ENCODE assay signal across 9 cellular contexts in the genomic region with DNA sequence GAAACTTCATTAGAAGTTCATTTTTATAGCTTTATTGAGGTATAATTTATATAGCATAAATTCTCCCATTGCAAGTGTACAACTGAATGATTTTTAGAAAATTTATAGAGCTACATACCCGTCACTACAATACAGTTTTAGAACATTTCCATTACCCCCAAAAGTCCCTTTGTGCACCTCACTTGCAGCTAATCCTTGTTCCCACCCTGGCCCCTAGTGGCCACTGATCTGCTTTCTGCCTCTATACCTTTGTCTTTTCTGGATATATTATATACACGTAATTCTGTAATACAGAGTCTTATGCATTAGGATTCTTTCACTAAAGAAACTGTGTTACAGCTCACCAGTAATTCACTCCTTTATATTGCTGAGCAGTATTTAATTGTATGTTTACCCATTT.
DNase-seq lines count a peak whose midpoint lies in the region; ATAC-seq and TF ChIP-seq lines count a peak whose summit lies in the region.
"Had no signal": no experiment of that assay in that cellular context is flagged by ENCODE, and none has a peak within 500 bp of the region (broad histone marks: within the 10 kb centered on the region; RNA-seq: fewer than 3 reads in every experiment).

No MANE protein-coding gene starts in this region.

- H3K36me3 ChIP-seq in Loucy (ENCODE audit: insufficient read depth, low read length): no peaks in the 10 kb centered on the region
- no peaks in the 10 kb centered on the region for H3K36me3 ChIP-seq in WERI-Rb-1

- H3K9me3 ChIP-seq in Loucy (ENCODE audit: insufficient read depth, low read depth, low read length): no peaks in the 10 kb centered on the region
- H3K9me3 ChIP-seq in WERI-Rb-1 (ENCODE audit: severe bottlenecking): no peaks in the 10 kb centered on the region

- H3K4me2 ChIP-seq in Loucy (ENCODE audit: low read depth, low read length, poor library complexity, severe bottlenecking): no peak overlapping the region

- H4K20me1 ChIP-seq in Loucy (ENCODE audit: insufficient read depth, low read length, poor library complexity, severe bottlenecking): no peaks in the 10 kb centered on the region

- DNase-seq in EH (ENCODE audit: low read depth) (peak; percentile 28), WERI-Rb-1 (peak; percentile 17), left kidney (ENCODE audit: low read depth, low spot score) (peak; percentile 45), T-helper 9 cell (no peak)
- no peak for DNase-seq in activated T-cell treated with anti-CD3 and anti-CD28 coated beads, Interleukin-2, amount 50 U/mL, for 48 hours
- no peak for DNase-seq in activated CD4-positive, CD25-positive, alpha-beta regulatory T cell treated with anti-CD3 and anti-CD28 coated beads, Interleukin-2, amount 50 U/mL, for 72 hours
- DNase-seq: activated CD4-positive, alpha-beta memory T cell treated with anti-CD3 and anti-CD28 coated beads for 36 hours had no signal

- no peaks in the 10 kb centered on the region for H3K9me2 ChIP-seq in Loucy (replicated peaks; ENCODE audit: low read depth, low read length)

- H3K27ac ChIP-seq in WERI-Rb-1: no peak overlapping the region

- peaks cover 9% of the 10 kb centered on the region for H3K4me1 ChIP-seq in Loucy (ENCODE audit: insufficient read depth, low read length, poor library complexity, severe bottlenecking)

- no peaks in the 10 kb centered on the region for H3K27me3 ChIP-seq in Loucy (ENCODE audit: insufficient read depth, low read length, poor library complexity, severe bottlenecking)
- H3K27me3 ChIP-seq in WERI-Rb-1 (ENCODE audit: insufficient read depth, low read depth, severe bottlenecking): no peaks in the 10 kb centered on the region

- TF ChIP-seq CTCF in Loucy (conservative IDR thresholded peaks at IDR 0.05; ENCODE audit: low read length) (peak; percentile 74), WERI-Rb-1 (IDR thresholded peaks at IDR 0.05; ENCODE audit: low read depth, low read length) (peak; percentile 46)

- ATAC-seq in HG02610 (IDR thresholded peaks at IDR 0.05; ENCODE audit: unreplicated experiment): no peak

- no peak overlapping the region for H2AFZ ChIP-seq in Loucy (ENCODE audit: low read length)

- H3F3A ChIP-seq in Loucy (ENCODE audit: low read depth): no peaks in the 10 kb centered on the region

- no peaks in the 10 kb centered on the region for H3K79me2 ChIP-seq in Loucy (ENCODE audit: insufficient read depth, low read length)

- H3K4me3 ChIP-seq in Loucy (ENCODE audit: low read length, poor library complexity, severe bottlenecking): no peak overlapping the region
- no peak overlapping the region for H3K4me3 ChIP-seq in WERI-Rb-1 (ENCODE audit: low read depth, low read length)

- no peak overlapping the region for H3K9ac ChIP-seq in Loucy (ENCODE audit: low read depth, low read length, poor library complexity, severe bottlenecking)

Comparison
In these comparisons a context has a peak if more than half of its experiments do, and no peak if none do; other contexts are left out.
1. DNase-seq: peak in EH (single experiment), WERI-Rb-1 (single experiment) and left kidney (single experiment); none in activated T-cell treated with anti-CD3 and anti-CD28 coated beads, Interleukin-2, amount 50 U/mL, for 48 hours (0 of 2), activated CD4-positive, CD25-positive, alpha-beta regulatory T cell treated with anti-CD3 and anti-CD28 coated beads, Interleukin-2, amount 50 U/mL, for 72 hours (single experiment) and T-helper 9 cell (single experiment).